In genomic region chr16:79842197-79842596, GRCh38 we compare ENCODE assay signal across 34 cellular contexts.
DNase-seq lines count a peak whose midpoint lies in the region; ATAC-seq, FAIRE-seq and TF ChIP-seq lines count a peak whose summit lies in the region.
"Had no signal": no experiment of that assay in that cellular context is flagged by ENCODE, and none has a peak within 500 bp of the region (broad histone marks: within the 10 kb centered on the region; RNA-seq: fewer than 3 reads in every experiment).

No MANE protein-coding gene starts in this region.

- H3K9me1 ChIP-seq in K562 (ENCODE audit: control insufficient read depth, insufficient read depth, low read length): no peaks in the 10 kb centered on the region

- H3K79me2 ChIP-seq in K562 (ENCODE audit: control insufficient read depth, insufficient read depth, low read length): peaks cover 42% of the 10 kb centered on the region

- TF ChIP-seq POLR2A in GM12892 (IDR thresholded peaks at IDR 0.05; ENCODE audit: low read depth, low read length): no peak
- TF ChIP-seq POLR2A in K562 (conservative IDR thresholded peaks at IDR 0.05): no peak

- peak overlapping the region; percentile 67 for H2AFZ ChIP-seq in K562 (ENCODE audit: low read depth, low read length)

- ATAC-seq in K562 (no peak), GM18867 (IDR thresholded peaks at IDR 0.05; ENCODE audit: unreplicated experiment) (no peak), GM21619 (IDR thresholded peaks at IDR 0.05; ENCODE audit: unreplicated experiment) (no peak)
- ATAC-seq: A549; CD8-positive, alpha-beta T cell had no signal

- H3K27ac ChIP-seq in BLaER1 (no peak overlapping the region), K562 (ENCODE audit: extremely low read depth, low read depth, low read length) (peak overlapping the region; percentile 45; the same call in 1 of the 3 replicates)
- H3K27ac ChIP-seq: 22Rv1; A549; BLaER1 treated with 17β-estradiol and CSF1 and Interleukin-3, amounts not matched to agents 10 nM and 100 nM; C4-2B had no signal

- intact Hi-C loops in K562 (cut with micrococcal nuclease) (loop anchor here (5.0 kb wide), 2 partner anchors 70 to 130 kb away; no protein-coding TSS in a partner anchor), cardiac septum (cut with DNase I) (no loop called here)

- BruUV-seq in K562 (replicated peaks; lab: Mats Ljungman, UMichigan): no TSS peak

- CTCF ChIA-PET in K562 (lab: Yijun Ruan, JAX; ENCODE audit: low intra/inter-chr PET ratio): no interaction called here

- TF ChIP-seq RAD21 in K562 (CRISPR knock-in tag; conservative IDR thresholded peaks at IDR 0.05 in 1 of 2, IDR thresholded peaks at IDR 0.05 in 1 of 2): no peak

- POLR2A ChIA-PET in K562 (lab: Yijun Ruan, JAX): interaction anchor here (1.3 kb wide), 1 partner anchor 8 kb away, joined by 3 read pairs; no protein-coding TSS in a partner anchor

- in situ Hi-C loops in K562 (cut with MboI): no loop called here

- WGBS in K562 (ENCODE audit: insufficient coverage, low coverage, missing lambda C conversion rate): 17% methylated on average over 7 of the region's 7 CpGs

- H3K9ac ChIP-seq in BLaER1 (no peak overlapping the region), K562 (ENCODE audit: insufficient read depth in 1 of 2, low read depth in 2 of 2, low read length in 2 of 2) (peak overlapping the region in 1 of 2 experiments; percentile 31; a peak in 2 of 4 replicates)
- H3K9ac ChIP-seq: BLaER1 treated with 17β-estradiol and CSF1 and Interleukin-3, amounts not matched to agents 10 nM and 100 nM had no signal

- peaks cover 47% of the 10 kb centered on the region for H3K4me1 ChIP-seq in BLaER1
- H3K4me1 ChIP-seq in K562 (replicated peaks in 1 of 2; ENCODE audit: control insufficient read depth in 2 of 2, insufficient read depth in 2 of 2, low read length in 2 of 2): peaks cover 11 to 35% of the 10 kb centered on the region in 2 experiments; a peak in 3 of 5 replicates
- H3K4me1 ChIP-seq: A549, BE2C, Caco-2 had no signal

- TF ChIP-seq EP300 in K562 (IDR thresholded peaks at IDR 0.05; ENCODE audit: low read length): no peak

- no peaks in the 10 kb centered on the region for H3K36me3 ChIP-seq in BLaER1
- no peaks in the 10 kb centered on the region for H3K36me3 ChIP-seq in K562 (ENCODE audit: control insufficient read depth, insufficient read depth, low read length)
- H3K36me3 ChIP-seq: BE2C; BLaER1 treated with 17β-estradiol and CSF1 and Interleukin-3, amounts not matched to agents 10 nM and 100 nM had no signal

- no peak overlapping the region for H3K4me3 ChIP-seq in BLaER1
- peak overlapping the region; percentile 1; the same call in 1 of the 2 replicates for H3K4me3 ChIP-seq in K562
- H3K4me3 ChIP-seq: A549; BLaER1 treated with 17β-estradiol and CSF1 and Interleukin-3, amounts not matched to agents 10 nM and 100 nM had no signal

- H3K27me3 ChIP-seq in BLaER1 (no peaks in the 10 kb centered on the region), K562 (ENCODE audit: control insufficient read depth in 2 of 2, insufficient read depth in 2 of 2, low read length in 2 of 2) (no peaks in the 10 kb centered on the region)
- H3K27me3 ChIP-seq: BE2C; BLaER1 treated with 17β-estradiol and CSF1 and Interleukin-3, amounts not matched to agents 10 nM and 100 nM had no signal

- H3K4me2 ChIP-seq in BLaER1: 0 out of 2 replicates have a peak overlapping the region, but pooled peaks have one; percentile 1
- peak overlapping the region; percentile 56 for H3K4me2 ChIP-seq in K562 (ENCODE audit: insufficient read depth, low read length)
- H3K4me2 ChIP-seq: A549 had no signal

- H3K9me3 ChIP-seq in BLaER1 (peaks cover 8% of the 10 kb centered on the region; the same call in 1 of the 2 replicates), K562 (replicated peaks; ENCODE audit: control insufficient read depth, insufficient read depth, low read depth, low read length) (no peaks in the 10 kb centered on the region)
- H3K9me3 ChIP-seq: A549, Caco-2 had no signal

- no peak for TF ChIP-seq CTCF in K562 (IDR thresholded peaks at IDR 0.05 in 2 of 3, conservative IDR thresholded peaks at IDR 0.05 in 1 of 3; ENCODE audit: insufficient read depth in 2 of 3, low read depth in 1 of 3, low read length in 3 of 3)

- no peak for DNase-seq in GM12892 (ENCODE audit: insufficient read length)
- DNase-seq in RPMI8226: peak; percentile 37
- no peak for DNase-seq in K562 (ENCODE audit: extremely low read depth in 1 of 4, low spot score in 3 of 4)
- DNase-seq in cardiac septum (ENCODE audit: low spot score): no peak
- DNase-seq in NCI-H524 treated with DMSO at 0.1 percent for 48 hours (lab: John Stamatoyannopoulos, UW): no peak
- DNase-seq: 8988T; ACHN; AML-193; BE2C; C1 segment of cervical spinal cord; Caco-2; Calu3; CD4-positive, alpha-beta memory T cell; CD4-positive, alpha-beta T cell; CD4-positive, CD25-positive, alpha-beta regulatory T cell; CD8-positive, alpha-beta memory T cell; CD8-positive, alpha-beta T cell; COR-L47; DMS 273 treated with DMSO at 0.1 percent for 48 hours; DMS153; DMS53; DMS79; DMS79 treated with DMSO at 0.1 percent for 48 hours; DND-41; EL had no signal

- H4K20me1 ChIP-seq in BLaER1 (no peaks in the 10 kb centered on the region), K562 (replicated peaks; ENCODE audit: control insufficient read depth, insufficient read depth, low read length) (no peaks in the 10 kb centered on the region)
- H4K20me1 ChIP-seq: BLaER1 treated with 17β-estradiol and CSF1 and Interleukin-3, amounts not matched to agents 10 nM and 100 nM had no signal

- FAIRE-seq in GM12892 (lab: Jason Lieb, UNC) (peak; percentile 48), K562 (lab: Jason Lieb, UNC) (no peak)
- FAIRE-seq: A204.1, A549, D721Med had no signal

TF ChIP-seq in K562, 482 proteins besides CTCF, POLR2A, EP300 and RAD21:
- TF ChIP-seq ERF (CRISPR knock-in tag; IDR thresholded peaks at IDR 0.05) (0 out of 2 replicates have a peak, but pooled peaks have one; percentile 21), ZNF311 (CRISPR knock-in tag; IDR thresholded peaks at IDR 0.05) (0 out of 2 replicates have a peak, but pooled peaks have one; percentile 22), ETV1 (tag; conservative IDR thresholded peaks at IDR 0.05; ENCODE audit: low read depth) (0 out of 2 replicates have a peak, but pooled peaks have one; percentile 20), ZNF316 (IDR thresholded peaks at IDR 0.05) (peak; percentile 73), KLF6 (CRISPR knock-in tag; IDR thresholded peaks at IDR 0.05; ENCODE audit: borderline replicate concordance) (no peak), C11orf30 (IDR thresholded peaks at IDR 0.05; ENCODE audit: low read depth) (peak; percentile 52), ZSCAN29 (IDR thresholded peaks at IDR 0.05) (no peak), ZFP36 (IDR thresholded peaks at IDR 0.05; ENCODE audit: low read depth, low read length, partially characterized antibody) (no peak), ZNF444 (CRISPR knock-in tag; IDR thresholded peaks at IDR 0.05) (no peak)
- TF ChIP-seq, protein P1, sequence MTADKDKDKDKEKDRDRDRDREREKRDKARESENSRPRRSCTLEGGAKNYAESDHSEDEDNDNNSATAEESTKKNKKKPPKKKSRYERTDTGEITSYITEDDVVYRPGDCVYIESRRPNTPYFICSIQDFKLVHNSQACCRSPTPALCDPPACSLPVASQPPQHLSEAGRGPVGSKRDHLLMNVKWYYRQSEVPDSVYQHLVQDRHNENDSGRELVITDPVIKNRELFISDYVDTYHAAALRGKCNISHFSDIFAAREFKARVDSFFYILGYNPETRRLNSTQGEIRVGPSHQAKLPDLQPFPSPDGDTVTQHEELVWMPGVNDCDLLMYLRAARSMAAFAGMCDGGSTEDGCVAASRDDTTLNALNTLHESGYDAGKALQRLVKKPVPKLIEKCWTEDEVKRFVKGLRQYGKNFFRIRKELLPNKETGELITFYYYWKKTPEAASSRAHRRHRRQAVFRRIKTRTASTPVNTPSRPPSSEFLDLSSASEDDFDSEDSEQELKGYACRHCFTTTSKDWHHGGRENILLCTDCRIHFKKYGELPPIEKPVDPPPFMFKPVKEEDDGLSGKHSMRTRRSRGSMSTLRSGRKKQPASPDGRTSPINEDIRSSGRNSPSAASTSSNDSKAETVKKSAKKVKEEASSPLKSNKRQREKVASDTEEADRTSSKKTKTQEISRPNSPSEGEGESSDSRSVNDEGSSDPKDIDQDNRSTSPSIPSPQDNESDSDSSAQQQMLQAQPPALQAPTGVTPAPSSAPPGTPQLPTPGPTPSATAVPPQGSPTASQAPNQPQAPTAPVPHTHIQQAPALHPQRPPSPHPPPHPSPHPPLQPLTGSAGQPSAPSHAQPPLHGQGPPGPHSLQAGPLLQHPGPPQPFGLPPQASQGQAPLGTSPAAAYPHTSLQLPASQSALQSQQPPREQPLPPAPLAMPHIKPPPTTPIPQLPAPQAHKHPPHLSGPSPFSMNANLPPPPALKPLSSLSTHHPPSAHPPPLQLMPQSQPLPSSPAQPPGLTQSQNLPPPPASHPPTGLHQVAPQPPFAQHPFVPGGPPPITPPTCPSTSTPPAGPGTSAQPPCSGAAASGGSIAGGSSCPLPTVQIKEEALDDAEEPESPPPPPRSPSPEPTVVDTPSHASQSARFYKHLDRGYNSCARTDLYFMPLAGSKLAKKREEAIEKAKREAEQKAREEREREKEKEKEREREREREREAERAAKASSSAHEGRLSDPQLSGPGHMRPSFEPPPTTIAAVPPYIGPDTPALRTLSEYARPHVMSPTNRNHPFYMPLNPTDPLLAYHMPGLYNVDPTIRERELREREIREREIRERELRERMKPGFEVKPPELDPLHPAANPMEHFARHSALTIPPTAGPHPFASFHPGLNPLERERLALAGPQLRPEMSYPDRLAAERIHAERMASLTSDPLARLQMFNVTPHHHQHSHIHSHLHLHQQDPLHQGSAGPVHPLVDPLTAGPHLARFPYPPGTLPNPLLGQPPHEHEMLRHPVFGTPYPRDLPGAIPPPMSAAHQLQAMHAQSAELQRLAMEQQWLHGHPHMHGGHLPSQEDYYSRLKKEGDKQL (CRISPR knock-in tag; IDR thresholded peaks at IDR 0.05; ENCODE audit: borderline replicate concordance): no peak
- TF ChIP-seq, protein P2, sequence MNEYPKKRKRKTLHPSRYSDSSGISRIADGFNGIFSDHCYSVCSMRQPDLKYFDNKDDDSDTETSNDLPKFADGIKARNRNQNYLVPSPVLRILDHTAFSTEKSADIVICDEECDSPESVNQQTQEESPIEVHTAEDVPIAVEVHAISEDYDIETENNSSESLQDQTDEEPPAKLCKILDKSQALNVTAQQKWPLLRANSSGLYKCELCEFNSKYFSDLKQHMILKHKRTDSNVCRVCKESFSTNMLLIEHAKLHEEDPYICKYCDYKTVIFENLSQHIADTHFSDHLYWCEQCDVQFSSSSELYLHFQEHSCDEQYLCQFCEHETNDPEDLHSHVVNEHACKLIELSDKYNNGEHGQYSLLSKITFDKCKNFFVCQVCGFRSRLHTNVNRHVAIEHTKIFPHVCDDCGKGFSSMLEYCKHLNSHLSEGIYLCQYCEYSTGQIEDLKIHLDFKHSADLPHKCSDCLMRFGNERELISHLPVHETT (CRISPR knock-in tag; conservative IDR thresholded peaks at IDR 0.05 in 1 of 2, IDR thresholded peaks at IDR 0.05 in 1 of 2): 0 out of 4 replicates have a peak, but pooled peaks of 1 of the 2 experiments have one; percentile 25
TF ChIP-seq in K562: peak in this region for 6.
